In the genomic region with DNA sequence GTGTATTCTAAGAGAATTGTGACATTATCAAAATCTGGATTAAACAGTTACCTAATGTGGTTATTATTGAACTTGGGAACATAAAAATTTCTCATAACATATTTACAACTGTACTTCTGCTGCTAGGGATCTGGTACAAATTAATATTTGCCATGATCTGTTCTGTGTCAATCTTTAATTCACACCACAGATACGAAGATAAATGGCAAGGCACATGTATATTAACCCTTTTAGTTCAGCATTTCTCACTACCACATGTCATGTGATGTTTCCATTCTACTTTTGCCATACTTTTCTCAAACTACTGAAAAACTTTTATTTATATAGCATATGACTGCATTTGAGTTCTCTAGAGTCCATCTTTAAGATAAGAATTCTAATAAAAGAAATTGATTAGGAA, we compare ENCODE assay signal across 33 cellular contexts.
"Had no signal": no experiment of that assay in that cellular context is flagged by ENCODE, and none has a peak within 500 bp of the region (broad histone marks: within the 10 kb centered on the region; RNA-seq: fewer than 3 reads in every experiment).

No MANE protein-coding gene starts in this region.

- H3K9me3 ChIP-seq: adrenal gland, ascending aorta, body of pancreas, breast epithelium had no signal

- H3K4me3 ChIP-seq: adrenal gland, ascending aorta, body of pancreas, breast epithelium, cardiac muscle cell had no signal

- ATAC-seq: activated naive CD4-positive, alpha-beta T cell treated with anti-CD3 and anti-CD28 coated beads, Interleukin-2, amount 50 U/mL, for 72 hours; activated naive CD8-positive, alpha-beta T cell treated with anti-CD3 and anti-CD28 coated beads, Interleukin-2, amount 50 U/mL, for 24 hours; activated T-cell treated with anti-CD3 and anti-CD28 coated beads, Interleukin-2, amount 50 U/mL, for 4 hours; activated T-cell treated with anti-CD3 and anti-CD28 coated beads, Interleukin-2, amount 50 U/mL, for 72 hours; activated T-helper 17 cell treated with anti-CD3 and anti-CD28 coated beads, Interleukin-2, amount 50 U/mL, for 72 hours; body of pancreas had no signal

- H3K27me3 ChIP-seq: adrenal gland, ascending aorta, body of pancreas, brain microvascular endothelial cell, breast epithelium, cardiac muscle cell had no signal

- H3K36me3 ChIP-seq: adrenal gland, ascending aorta, brain microvascular endothelial cell, breast epithelium, cardiac muscle cell had no signal

- H3K27ac ChIP-seq: adrenal gland, ascending aorta, body of pancreas, brain microvascular endothelial cell, breast epithelium, cardiac muscle cell had no signal

- FAIRE-seq: astrocyte, bronchial epithelial cell had no signal

- H3K4me1 ChIP-seq: adrenal gland, ascending aorta, breast epithelium had no signal

- DNase-seq: activated effector memory CD4-positive, alpha-beta T cell treated with anti-CD3 and anti-CD28 coated beads, Interleukin-2, amount 50 U/mL, for 16 hours; activated effector memory CD4-positive, alpha-beta T cell treated with Interleukin-2 at 50 U/mL for 16 hours; activated gamma-delta T cell; activated gamma-delta T cell treated with Interleukin-2 at 50 U/mL for 16 hours; activated naive CD4-positive, alpha-beta T cell; activated naive CD4-positive, alpha-beta T cell treated with anti-CD3 and anti-CD28 coated beads for 36 hours; activated naive CD4-positive, alpha-beta T cell treated with anti-CD3 and anti-CD28 coated beads, Interleukin-2, amount 10 ng/mL, durations not matched to agents 7 days and 5 days; activated naive CD4-positive, alpha-beta T cell treated with anti-CD3 and anti-CD28 coated beads, Interleukin-2, amount 50 U/mL, for 16 hours; activated naive CD4-positive, alpha-beta T cell treated with Interleukin-2 at 50 U/mL for 16 hours; activated naive CD8-positive, alpha-beta T cell treated with anti-CD3 and anti-CD28 coated beads for 36 hours; activated naive CD8-positive, alpha-beta T cell treated with anti-CD3 and anti-CD28 coated beads, Interleukin-2, amount 10 ng/mL, durations not matched to agents 7 days and 5 days; activated naive CD8-positive, alpha-beta T cell treated with anti-CD3 and anti-CD28 coated beads, Interleukin-2, amount 50 U/mL, for 24 hours; activated T-cell treated with anti-CD3 and anti-CD28 coated beads, Interleukin-2, amount 50 U/mL, for 24 hours; activated T-cell treated with anti-CD3 and anti-CD28 coated beads, Interleukin-2, amount 50 U/mL, for 4 hours; activated T-cell treated with anti-CD3 and anti-CD28 coated beads, Interleukin-2, amount 50 U/mL, for 48 hours; activated T-cell treated with anti-CD3 and anti-CD28 coated beads, Interleukin-2, amount 50 U/mL, for 72 hours; adrenal gland; amniotic stem cell; amygdala; anterior cingulate cortex; aorta; body of pancreas; brain microvascular endothelial cell; caudate nucleus; central memory CD4-positive, alpha-beta T cell; cerebellar nuclear complex had no signal
